12 cellular contexts compared by ENCODE assay signal in genomic region chr2:223602972-223603371, GRCh38. TPM values are rescaled to one million over a fixed set of nuclear protein-coding genes. Genes with fewer than 3 reads are reported as not detected.
DNase-seq lines count a peak whose midpoint lies in the region; ATAC-seq and TF ChIP-seq lines count a peak whose summit lies in the region.
"Had no signal": no experiment of that assay in that cellular context is flagged by ENCODE, and none has a peak within 500 bp of the region (broad histone marks: within the 10 kb centered on the region; RNA-seq: fewer than 3 reads in every experiment).

No MANE protein-coding gene starts in this region.

- ATAC-seq in HCT116 = no peak
- ATAC-seq in HG02885 (IDR thresholded peaks at IDR 0.05; ENCODE audit: poor library complexity, unreplicated experiment) = no peak

- intact Hi-C loops in HCT116 (cut with micrococcal nuclease) = loop anchor here (1.0 kb wide), 1 partner anchor 632 kb away; no protein-coding TSS in a partner anchor

- H3K4me2 ChIP-seq in HCT116 (ENCODE audit: low read length) (peak overlapping the region; percentile 70; the same call in 1 of the 2 replicates), neural cell (ENCODE audit: low read length) (no peak overlapping the region)

- TF ChIP-seq CTCF in HCT116 (IDR thresholded peaks at IDR 0.05 in 2 of 3, conservative IDR thresholded peaks at IDR 0.05 in 1 of 3; ENCODE audit: borderline replicate concordance in 1 of 3, insufficient read depth in 1 of 3, low read depth in 2 of 3, low read length in 2 of 3) = no peak
- TF ChIP-seq CTCF in brain microvascular endothelial cell (IDR thresholded peaks at IDR 0.05; ENCODE audit: low read depth, low read length, missing control alignments) = no peak
- TF ChIP-seq CTCF in neural cell (IDR thresholded peaks at IDR 0.05; ENCODE audit: poor library complexity, severe bottlenecking) = no peak

- CTCF ChIA-PET in HCT116 (lab: Charles Lee) = interaction anchor here (0.9 kb wide), 1 partner anchor 355 kb away, joined by 4 read pairs; no protein-coding TSS in a partner anchor

- no peak overlapping the region for H3K9ac ChIP-seq in HCT116 (ENCODE audit: low read length)
- no peak overlapping the region for H3K9ac ChIP-seq in neural cell (ENCODE audit: low read length)

- H3K79me2 ChIP-seq in HCT116 (ENCODE audit: insufficient read depth, low read length) (no peaks in the 10 kb centered on the region), neural cell (replicated peaks; ENCODE audit: insufficient read depth, low read length) (no peaks in the 10 kb centered on the region)

- peak; percentile 57 for DNase-seq in DMS79 treated with DMSO at 0.1 percent for 48 hours (lab: John Stamatoyannopoulos, UW)
- no peak for DNase-seq in DMS79 (lab: John Stamatoyannopoulos, UW)
- DNase-seq in HCT116 (ENCODE audit: low read depth, low spot score) = no peak
- DNase-seq in brain microvascular endothelial cell = no peak
- DNase-seq in MG63 = no peak
- DNase-seq in NCI-H2227 treated with DMSO at 0.1 percent for 48 hours (lab: John Stamatoyannopoulos, UW) = no peak
- DNase-seq: NCI-H524 treated with DMSO at 0.1 percent for 48 hours had no signal

- no peaks in the 10 kb centered on the region for H3K9me3 ChIP-seq in HCT116 (ENCODE audit: control insufficient read depth in 1 of 2, insufficient read depth in 1 of 2, low read depth in 1 of 2, low read length in 2 of 2)
- H3K9me3 ChIP-seq in neural cell (ENCODE audit: low read length) = no peaks in the 10 kb centered on the region
- no peaks in the 10 kb centered on the region for H3K9me3 ChIP-seq in MG63

- in situ Hi-C loops in brain microvascular endothelial cell (cut with HindIII; ENCODE audit: low pct_ligation_motif_present, low sequenced_read_pairs) = loop anchor here (25.0 kb wide), 1 partner anchor 141 kb away; no protein-coding TSS in a partner anchor

- H3F3A ChIP-seq in neural cell (ENCODE audit: insufficient read depth, low read length, poor library complexity, severe bottlenecking) = peaks cover 4% of the 10 kb centered on the region

- peak overlapping the region; percentile 97 for H2AFZ ChIP-seq in HCT116 (ENCODE audit: low read depth, low read length, poor library complexity, severe bottlenecking)
- H2AFZ ChIP-seq in neural cell (ENCODE audit: low read depth, low read length) = no peak overlapping the region

- no peaks in the 10 kb centered on the region for H3K36me3 ChIP-seq in HCT116 (ENCODE audit: control insufficient read depth in 1 of 2, insufficient read depth in 2 of 2, low read length in 2 of 2)
- no peaks in the 10 kb centered on the region for H3K36me3 ChIP-seq in brain microvascular endothelial cell (replicated peaks)
- no peaks in the 10 kb centered on the region for H3K36me3 ChIP-seq in neural cell (ENCODE audit: insufficient read depth, low read length)
- H3K36me3 ChIP-seq in MG63 = no peaks in the 10 kb centered on the region

- H3K27me3 ChIP-seq in HCT116 (ENCODE audit: insufficient read depth, low read length) (no peaks in the 10 kb centered on the region), brain microvascular endothelial cell (replicated peaks) (no peaks in the 10 kb centered on the region), neural cell (ENCODE audit: insufficient read depth, low read depth, low read length) (no peaks in the 10 kb centered on the region), MG63 (peaks cover 2% of the 10 kb centered on the region; the same call in 1 of the 2 replicates)

- H3K4me3 ChIP-seq in HCT116 (replicated peaks in 1 of 2; ENCODE audit: low read depth in 1 of 2, low read length in 2 of 2) (no peak overlapping the region; a peak in 1 of 4 replicates), brain microvascular endothelial cell (ENCODE audit: low read depth, low read length) (no peak overlapping the region), neural cell (ENCODE audit: low read length) (no peak overlapping the region), MG63 (no peak overlapping the region)

- H4K20me1 ChIP-seq in HCT116 (ENCODE audit: insufficient read depth) (no peaks in the 10 kb centered on the region), neural cell (ENCODE audit: insufficient read depth) (no peaks in the 10 kb centered on the region)

- no peak for TF ChIP-seq EP300 in neural cell (conservative IDR thresholded peaks at IDR 0.05; ENCODE audit: poor library complexity, severe bottlenecking)

- RAD21 ChIA-PET in HCT116 (lab: Charles Lee; ENCODE audit: low non-redundant PET in 1 of 2, low total read pairs in 2 of 2, uncharacterized antibody in 2 of 2, unreplicated experiment in 2 of 2) = no interaction called here

- TF ChIP-seq RAD21 in HCT116 (IDR thresholded peaks at IDR 0.05; ENCODE audit: low read depth) (no peak), neural cell (conservative IDR thresholded peaks at IDR 0.05) (no peak)

- POLR2A ChIA-PET in HCT116 (lab: Charles Lee) = no interaction called here

- H3K27ac ChIP-seq in HCT116 (ENCODE audit: low read depth, low read length) = no peak overlapping the region
- H3K27ac ChIP-seq in brain microvascular endothelial cell = peak overlapping the region; percentile 69
- peak overlapping the region; percentile 64 for H3K27ac ChIP-seq in neural cell (ENCODE audit: low read length)

- TF ChIP-seq POLR2A in HCT116 (IDR thresholded peaks at IDR 0.05; ENCODE audit: borderline replicate concordance, extremely low read depth, insufficient read depth, insufficient read length) = no peak

- H3K4me1 ChIP-seq in HCT116 (ENCODE audit: control insufficient read depth in 1 of 2, insufficient read depth in 2 of 2, low read length in 2 of 2) = peaks cover 5 to 26% of the 10 kb centered on the region in 2 experiments; a peak in 3 of 4 replicates

- BruUV-seq in HCT116 (replicated peaks; lab: Mats Ljungman, UMichigan) = no TSS peak

- H3K9me2 ChIP-seq in HCT116 (ENCODE audit: insufficient read depth) = no peaks in the 10 kb centered on the region
- no peaks in the 10 kb centered on the region for H3K9me2 ChIP-seq in neural cell (ENCODE audit: insufficient read depth, low read length)

TF ChIP-seq in HCT116, 20 proteins besides CTCF, POLR2A, EP300 and RAD21 (continues in another document):
- no peak for TF ChIP-seq ZNF274 (IDR thresholded peaks at IDR 0.05; ENCODE audit: low read depth, low read length)
- TF ChIP-seq EZH2phosphoT487 (IDR thresholded peaks at IDR 0.05; ENCODE audit: borderline replicate concordance) = no peak
- TF ChIP-seq EGR1 (IDR thresholded peaks at IDR 0.05; ENCODE audit: low read depth) = no peak
- no peak for TF ChIP-seq REST (IDR thresholded peaks at IDR 0.05; ENCODE audit: low read depth)

TF ChIP-seq in neural cell, 6 proteins besides CTCF, POLR2A, EP300 and RAD21:
- no peak for TF ChIP-seq REST (IDR thresholded peaks at IDR 0.05; ENCODE audit: borderline replicate concordance)
- TF ChIP-seq TAF1 (IDR thresholded peaks at IDR 0.05; ENCODE audit: low read depth) = no peak
- no peak for TF ChIP-seq MXI1 (conservative IDR thresholded peaks at IDR 0.05; ENCODE audit: poor library complexity, severe bottlenecking)
- TF ChIP-seq POLR2AphosphoS5 (IDR thresholded peaks at IDR 0.05) = no peak
- TF ChIP-seq SMC3 (conservative IDR thresholded peaks at IDR 0.05; ENCODE audit: poor library complexity) = no peak
- no peak for TF ChIP-seq EZH2 (IDR thresholded peaks at IDR 0.05; ENCODE audit: borderline replicate concordance, insufficient read depth, low read length, poor library complexity, severe bottlenecking)
TF ChIP-seq in neural cell: peak in this region for 0.

RNA-seq across cellular contexts. Expression of gene SCG2, which starts 0.8 kb away (rescaled TPM):
- 19.8 TPM for total RNA-seq in HCT116 (2021; ENCODE audit: unreplicated experiment)
- 12.7 and 15.5 TPM in 2 replicates for polyA plus RNA-seq in HCT116 (2012)
- polyA plus RNA-seq in neural cell = 30.5 and 37.3 TPM in 2 replicates
- 22.4 and 27.0 TPM in 2 replicates for polyA minus RNA-seq in neural cell
- total RNA-seq in MG63 (2014; rRNA removed; shearing (Covaris generic); ENCODE audit: low replicate concordance) = 0.26 and 0.39 TPM in 2 replicates
- total RNA-seq: HepG2, Right ventricle myocardium superior had no signal
- polyA plus RNA-seq: CD14-positive monocyte, HepG2 had no signal

Comparison
In these comparisons a context has a peak if more than half of its experiments do, and no peak if none do; other contexts are left out.
1. RNA of gene SCG2, which starts 0.8 kb away (total RNA-seq): 19.8 TPM in HCT116 (single experiment); 0.26 to 0.39 TPM in MG63; every median in the first group is over 10 times any median in the second.